ENCODE assay signal across 8 cellular contexts in genomic region chr5:62412549-62413329, GRCh38. TPM values are rescaled to one million over a fixed set of nuclear protein-coding genes. Genes with fewer than 3 reads are reported as not detected.
A peak's percentile ranks its signal among the peaks of the same experiment; 100 is the strongest.
DNase-seq lines count a peak whose midpoint lies in the region; TF ChIP-seq lines count a peak whose summit lies in the region.

IPO11 (plus strand) TSS chr5:62412763; CDS start chr5:62437280, 24,517 bp downstream.

- H3K27me3 Mint-ChIP-seq in nephron (ENCODE audit: low read depth), result no peaks in the 10 kb centered on the region
- H3K27me3 Mint-ChIP-seq in stimulated activated naive CD8-positive, alpha-beta T cell treated with anti-CD3 and anti-CD28 coated beads, Interleukin-15, Interleukin-2, amounts not matched to agents 100 ng/mL and 50 ng/mL, for 24 hours, result no peaks in the 10 kb centered on the region

- H3K4me3 ChIP-seq in HAP-1, result peak within 1 kb of the TSS; percentile 99
- H3K4me3 ChIP-seq in MM.1S (ENCODE audit: low read length), result peak within 1 kb of the TSS; percentile 87
- H3K4me3 ChIP-seq in fibroblast of the aortic adventitia (ENCODE audit: low read depth, low read length), result peak within 1 kb of the TSS; percentile 82

- H3K9me3 Mint-ChIP-seq in nephron, result no peaks in the 10 kb centered on the region
- no peaks in the 10 kb centered on the region for H3K9me3 Mint-ChIP-seq in stimulated activated naive CD8-positive, alpha-beta T cell treated with anti-CD3 and anti-CD28 coated beads, Interleukin-15, Interleukin-2, amounts not matched to agents 100 ng/mL and 50 ng/mL, for 24 hours

- H3K27ac Mint-ChIP-seq in nephron, result peak within 1 kb of the TSS; percentile 73 to 91 (median 91)
- peak within 1 kb of the TSS; percentile 97 for H3K27ac Mint-ChIP-seq in stimulated activated naive CD8-positive, alpha-beta T cell treated with anti-CD3 and anti-CD28 coated beads, Interleukin-15, Interleukin-2, amounts not matched to agents 100 ng/mL and 50 ng/mL, for 24 hours

- H3K4me1 Mint-ChIP-seq in nephron, result peaks cover 17% of the 10 kb centered on the region
- peaks cover 25% of the 10 kb centered on the region for H3K4me1 Mint-ChIP-seq in stimulated activated naive CD8-positive, alpha-beta T cell treated with anti-CD3 and anti-CD28 coated beads, Interleukin-15, Interleukin-2, amounts not matched to agents 100 ng/mL and 50 ng/mL, for 24 hours (ENCODE audit: low read depth)

- H3K36me3 Mint-ChIP-seq in nephron (ENCODE audit: low read depth), result no peaks in the 10 kb centered on the region
- peaks cover 10% of the 10 kb centered on the region for H3K36me3 Mint-ChIP-seq in stimulated activated naive CD8-positive, alpha-beta T cell treated with anti-CD3 and anti-CD28 coated beads, Interleukin-15, Interleukin-2, amounts not matched to agents 100 ng/mL and 50 ng/mL, for 24 hours (ENCODE audit: low read depth)

- peak within 1 kb of the TSS; percentile 86 to 92 (median 88) for H3K4me3 Mint-ChIP-seq in nephron
- H3K4me3 Mint-ChIP-seq in stimulated activated naive CD8-positive, alpha-beta T cell treated with anti-CD3 and anti-CD28 coated beads, Interleukin-15, Interleukin-2, amounts not matched to agents 100 ng/mL and 50 ng/mL, for 24 hours, result peak within 1 kb of the TSS; percentile 82

- H3K9me3 ChIP-seq in ES-I3 (ENCODE audit: control insufficient read depth, insufficient read depth, low read length) (no peaks in the 10 kb centered on the region), HAP-1 (no peaks in the 10 kb centered on the region), MM.1S (replicated peaks; ENCODE audit: insufficient read depth, low read length) (no peaks in the 10 kb centered on the region)

- H3K27me3 ChIP-seq in HAP-1 (ENCODE audit: low read depth) (no peaks in the 10 kb centered on the region), MM.1S (replicated peaks; ENCODE audit: insufficient read depth, low read length) (no peaks in the 10 kb centered on the region)

- H3K4me1 ChIP-seq in ES-I3 (ENCODE audit: insufficient read depth, low read length) (no peaks in the 10 kb centered on the region), HAP-1 (peaks cover 17% of the 10 kb centered on the region), MM.1S (ENCODE audit: low read length) (peaks cover 12% of the 10 kb centered on the region)

- peak within 1 kb of the TSS; percentile 43; the same call in 1 of the 2 replicates for H3K27ac ChIP-seq in MM.1S (ENCODE audit: low read length)

- peak within 1 kb of the TSS; percentile 95 for H3K4me2 ChIP-seq in MM.1S (ENCODE audit: low read depth, low read length)

- DNase-seq in HAP-1 (ENCODE audit: low spot score in 2 of 2), result peak; percentile 98 to 100
- DNase-seq in MM.1S, result peak; percentile 99
- peak; percentile 97 for DNase-seq in SIG-M5 (lab: John Stamatoyannopoulos, UW)
- peak; percentile 95 for DNase-seq in activated gamma-delta T cell (lab: John Stamatoyannopoulos, UW)
- DNase-seq in fibroblast of the aortic adventitia (ENCODE audit: low read depth), result peak; percentile 99

- no peaks in the 10 kb centered on the region for H3F3A ChIP-seq in MM.1S (ENCODE audit: insufficient read depth, low read length)

- TF ChIP-seq CTCF in MM.1S (IDR thresholded peaks at IDR 0.05; ENCODE audit: low read length) (no peak), fibroblast of the aortic adventitia (IDR thresholded peaks at IDR 0.05; ENCODE audit: insufficient read depth, low read length) (no peak), nephron (IDR thresholded peaks at IDR 0.05; ENCODE audit: unreplicated experiment in 3 of 3) (no peak)

- H3K9ac ChIP-seq in ES-I3 (ENCODE audit: low read depth, low read length), result peak within 1 kb of the TSS; percentile 71
- peak within 1 kb of the TSS; percentile 80 for H3K9ac ChIP-seq in MM.1S (ENCODE audit: low read length)

- in situ Hi-C loops in HAP-1 (cut with MboI; ENCODE audit: low sequenced_read_pairs), result no loop called here

- H2AFZ ChIP-seq in MM.1S (ENCODE audit: low read length), result peak within 1 kb of the TSS; percentile 87

- H4K20me1 ChIP-seq in MM.1S (ENCODE audit: insufficient read depth, low read length), result no peaks in the 10 kb centered on the region

- no peaks in the 10 kb centered on the region for H3K9me2 ChIP-seq in MM.1S (replicated peaks; ENCODE audit: insufficient read depth, low read length)

- H3K79me2 ChIP-seq in MM.1S (ENCODE audit: low read length), result peaks cover 52% of the 10 kb centered on the region

- H3K36me3 ChIP-seq in ES-I3 (ENCODE audit: insufficient read depth, low read length), result no peaks in the 10 kb centered on the region
- H3K36me3 ChIP-seq in HAP-1 (replicated peaks), result peaks cover 5% of the 10 kb centered on the region; the same call in 1 of the 2 replicates
- H3K36me3 ChIP-seq in MM.1S (replicated peaks; ENCODE audit: insufficient read depth, low read length), result no peaks in the 10 kb centered on the region

RNA-seq across cellular contexts. Expression of gene IPO11, which starts in this region (rescaled TPM):
- 21.3 and 38.1 TPM in 2 replicates for total RNA-seq in fibroblast of the aortic adventitia (ENCODE audit: low replicate concordance)

Comparison
In these comparisons a context has a peak if more than half of its experiments do, and no peak if none do; other contexts are left out.
1. Peak in every context shown above with its lines: DNase-seq, H3K4me3 ChIP-seq and H3K27ac ChIP-seq.